Comparison of ENCODE assay signal across 21 cellular contexts in genomic region chr16:61587526-61587925, GRCh38.
"Had no signal": no experiment of that assay in that cellular context is flagged by ENCODE, and none has a peak within 500 bp of the region (broad histone marks: within the 10 kb centered on the region; RNA-seq: fewer than 3 reads in every experiment).

No MANE protein-coding gene starts in this region.

- DNase-seq: colonic mucosa; cortex of kidney; dermis blood vessel endothelial cell; dorsolateral prefrontal cortex; effector CD4-positive, alpha-beta T cell; effector CD8-positive, alpha-beta T cell; effector memory CD4-positive, alpha-beta T cell; effector memory CD8-positive, alpha-beta T cell; endodermal cell; erythroblast; esophagus squamous epithelium; foreskin fibroblast; foreskin keratinocyte; foreskin melanocyte; gastrocnemius medialis; glutamatergic neuron; heart left ventricle; heart right ventricle had no signal

- FAIRE-seq: colon, endometrium, endothelial cell of umbilical vein had no signal
